ENCODE assay signal across 12 cellular contexts in genomic region chr1:61101461-61102440, GRCh38. TPM values are rescaled to one million over a fixed set of nuclear protein-coding genes. Genes with fewer than 3 reads are reported as not detected.
DNase-seq lines count a peak whose midpoint lies in the region; ATAC-seq and TF ChIP-seq lines count a peak whose summit lies in the region.
"Had no signal": no experiment of that assay in that cellular context is flagged by ENCODE, and none has a peak within 500 bp of the region (broad histone marks: within the 10 kb centered on the region; RNA-seq: fewer than 3 reads in every experiment).

No MANE protein-coding gene starts in this region.

- TF ChIP-seq CTCF in A673 (conservative IDR thresholded peaks at IDR 0.05; ENCODE audit: low read depth, low read length), result no peak
- TF ChIP-seq CTCF in fibroblast of the aortic adventitia (IDR thresholded peaks at IDR 0.05; ENCODE audit: insufficient read depth, low read length), result no peak
- no peak for TF ChIP-seq CTCF in psoas muscle (IDR thresholded peaks at IDR 0.05)

- H2AFZ ChIP-seq in neuronal stem cell (ENCODE audit: low read length), result no peak overlapping the region

- H3K4ac ChIP-seq in neuronal stem cell (ENCODE audit: low read length), result no peak overlapping the region

- no peak overlapping the region for H3K4me2 ChIP-seq in neuronal stem cell (ENCODE audit: insufficient read depth, low read length, poor library complexity, severe bottlenecking)

- intact Hi-C loops in A673 (cut with micrococcal nuclease; ENCODE audit: unreplicated experiment), result no loop called here
- intact Hi-C loops in psoas muscle (cut with DNase I), result no loop called here

- no peak overlapping the region for H3K14ac ChIP-seq in neuronal stem cell (ENCODE audit: low read length)

- H3K4me3 ChIP-seq in A673 (ENCODE audit: low read depth, low read length, poor library complexity, severe bottlenecking), result peak overlapping the region; percentile 24
- peak overlapping the region; percentile 77 for H3K4me3 ChIP-seq in adipocyte (ENCODE audit: low read length)
- H3K4me3 ChIP-seq in fibroblast of the aortic adventitia (ENCODE audit: low read depth, low read length), result peak overlapping the region; percentile 36
- peak overlapping the region; percentile 64 for H3K4me3 ChIP-seq in psoas muscle
- no peak overlapping the region for H3K4me3 ChIP-seq in neuronal stem cell (ENCODE audit: low read length in 2 of 2)

- H3K9me3 ChIP-seq in A673 (ENCODE audit: low read depth, low read length, poor library complexity, severe bottlenecking), result no peaks in the 10 kb centered on the region
- no peaks in the 10 kb centered on the region for H3K9me3 ChIP-seq in adipocyte (ENCODE audit: control insufficient read depth, low read length)
- no peaks in the 10 kb centered on the region for H3K9me3 ChIP-seq in psoas muscle
- H3K9me3 ChIP-seq in neuronal stem cell (replicated peaks in 1 of 2; ENCODE audit: control insufficient read depth in 2 of 2, insufficient read depth in 1 of 2, low read depth in 1 of 2, low read length in 2 of 2), result no peaks in the 10 kb centered on the region

- CTCF ChIA-PET in A673 (lab: Charles Lee), result interaction anchor here (0.6 kb wide), 1 partner anchor 480 kb away, joined by 4 read pairs; no protein-coding TSS in a partner anchor

- 9 to 32% (median 11%) methylated on average over 8 of the region's 8 CpGs for WGBS in psoas muscle, 3 donors
- WGBS in neuronal stem cell (ENCODE audit: extremely low coverage in 2 of 2, insufficient read length in 2 of 2, insufficient replicate concordance in 1 of 2), 2 donors, result no CpG with 5 or more reads among the region's 8 CpGs

- H2BK15ac ChIP-seq in neuronal stem cell (ENCODE audit: low read length), result no peak overlapping the region

- H2BK120ac ChIP-seq in neuronal stem cell (ENCODE audit: low read depth, low read length), result no peak overlapping the region

- no peak overlapping the region for H4K91ac ChIP-seq in neuronal stem cell (ENCODE audit: low read depth, low read length, poor library complexity)

- H3K9ac ChIP-seq in adipocyte (ENCODE audit: low read length), result peak overlapping the region; percentile 84
- H3K9ac ChIP-seq in neuronal stem cell (ENCODE audit: low read depth, low read length, poor library complexity), result no peak overlapping the region

- H3K18ac ChIP-seq in neuronal stem cell (ENCODE audit: low read length), result no peak overlapping the region

- H3K27ac ChIP-seq in A673 (ENCODE audit: low read depth, low read length, poor library complexity, severe bottlenecking) (peak overlapping the region; percentile 51), psoas muscle (peak overlapping the region; percentile 82), neuronal stem cell (replicated peaks; ENCODE audit: low read length) (no peak overlapping the region)

- H3K27me3 ChIP-seq in A673 (replicated peaks; ENCODE audit: insufficient read depth, low read depth, low read length, poor library complexity) (no peaks in the 10 kb centered on the region), adipocyte (replicated peaks; ENCODE audit: control insufficient read depth, insufficient read depth, low read length) (no peaks in the 10 kb centered on the region), psoas muscle (ENCODE audit: insufficient read depth in 3 of 3, low read length in 2 of 3) (no peaks in the 10 kb centered on the region), neuronal stem cell (ENCODE audit: control insufficient read depth in 3 of 3, insufficient read depth in 3 of 3, low read depth in 1 of 3, low read length in 3 of 3) (peaks cover 0 to 18% (median 0%) of the 10 kb centered on the region in 3 experiments)

- H3K36me3 ChIP-seq in A673 (ENCODE audit: insufficient read depth, low read length, poor library complexity, severe bottlenecking), result no peaks in the 10 kb centered on the region
- H3K36me3 ChIP-seq in adipocyte (ENCODE audit: control insufficient read depth, insufficient read depth, low read length, severe bottlenecking), result no peaks in the 10 kb centered on the region
- no peaks in the 10 kb centered on the region for H3K36me3 ChIP-seq in psoas muscle (ENCODE audit: insufficient read depth in 1 of 2, low read depth in 1 of 2)
- H3K36me3 ChIP-seq in neuronal stem cell (replicated peaks in 1 of 2; ENCODE audit: control insufficient read depth in 2 of 2, insufficient read depth in 2 of 2, low read length in 2 of 2), result no peaks in the 10 kb centered on the region

- H2AK5ac ChIP-seq in neuronal stem cell (ENCODE audit: low read depth, low read length), result no peak overlapping the region

- H2BK12ac ChIP-seq in neuronal stem cell (ENCODE audit: low read length), result no peak overlapping the region

- POLR2A ChIA-PET in A673 (lab: Charles Lee; ENCODE audit: low non-redundant PET), result no interaction called here

- H3K79me1 ChIP-seq in neuronal stem cell (ENCODE audit: low read depth, low read length), result no peaks in the 10 kb centered on the region

- H3K4me1 ChIP-seq in A673 (ENCODE audit: insufficient read depth, low read length, poor library complexity, severe bottlenecking) (peaks cover 70% of the 10 kb centered on the region), adipocyte (ENCODE audit: control insufficient read depth, insufficient read depth, low read length) (peaks cover 30% of the 10 kb centered on the region), psoas muscle (peaks cover 74% of the 10 kb centered on the region), neuronal stem cell (ENCODE audit: control insufficient read depth in 2 of 2, insufficient read depth in 1 of 2, low read depth in 1 of 2, low read length in 2 of 2) (no peaks in the 10 kb centered on the region)

- no peak overlapping the region for H4K8ac ChIP-seq in neuronal stem cell (ENCODE audit: low read depth, low read length)

- no peak overlapping the region for H2BK5ac ChIP-seq in neuronal stem cell (ENCODE audit: low read length)

- no peak overlapping the region for H3K23ac ChIP-seq in neuronal stem cell (ENCODE audit: low read depth, low read length, poor library complexity)

- no TSS peak for BruUV-seq in A673 (replicated peaks; lab: Mats Ljungman, UMichigan)

- DNase-seq in A673 (ENCODE audit: low spot score), result no peak
- DNase-seq in adipocyte (ENCODE audit: low read depth), result peak; percentile 24
- peak; percentile 55 for DNase-seq in fibroblast of the aortic adventitia (ENCODE audit: low read depth)
- no peak for DNase-seq in psoas muscle
- DNase-seq in KG1 (lab: John Stamatoyannopoulos, UW), result no peak
- no peak for DNase-seq in neuronal stem cell (ENCODE audit: low spot score)
- DNase-seq in NK-92 treated with Interleukin-12 subunit alpha and Interleukin-12 subunit beta, amount 100 ng/mL, for 24 hours (lab: John Stamatoyannopoulos, UW), result no peak
- DNase-seq: activated CD4-positive, alpha-beta T cell treated with anti-CD3 and anti-CD28 coated beads, Interleukin-2, amount 50 U/mL, for 4 hours; activated effector memory CD4-positive, alpha-beta T cell treated with Interleukin-2 at 50 U/mL for 16 hours; cerebellar nuclear complex; DMS79 had no signal

- peak; percentile 66 to 87 (median 76) for ATAC-seq in psoas muscle
- no peak for ATAC-seq in HG02938 (IDR thresholded peaks at IDR 0.05; ENCODE audit: unreplicated experiment)

RNA-seq across cellular contexts. Expression of gene NFIA, which starts 19.4 kb away (rescaled TPM):
- total RNA-seq in A673 (2021) (65.4 and 67.1 TPM in 2 replicates), fibroblast of the aortic adventitia (ENCODE audit: low replicate concordance) (32.0 and 42.0 TPM in 2 replicates), psoas muscle (10 to 100 TPM; 30.6 to 42.7 (median 42.3) TPM)
- 10 to 100 TPM in 1 of 3 donors, 1 to 10 TPM in 2; 4.0 to 11.7 (median 4.2) TPM for polyA plus RNA-seq in psoas muscle
- 0.24 TPM for polyA plus RNA-seq in neuronal stem cell (2013, experiment 1 of 2)
- 0.30 TPM for polyA plus RNA-seq in neuronal stem cell (2013, experiment 2 of 2)

Comparison
In these comparisons a context has a peak if more than half of its experiments do, and no peak if none do; other contexts are left out.
1. DNase-seq: peak in adipocyte (single experiment) and fibroblast of the aortic adventitia (single experiment); none in A673 (single experiment), psoas muscle (0 of 2), KG1 (single experiment), neuronal stem cell (single experiment) and NK-92 treated with Interleukin-12 subunit alpha and Interleukin-12 subunit beta, amount 100 ng/mL, for 24 hours (single experiment).
2. H3K4me3 ChIP-seq: peak in A673 (single experiment), adipocyte (single experiment), fibroblast of the aortic adventitia (single experiment) and psoas muscle (single experiment); none in neuronal stem cell (0 of 2).